ENCODE assay signal across 8 cellular contexts in genomic region chr16:47463771-47464624, GRCh38. TPM values are rescaled to one million over a fixed set of nuclear protein-coding genes. Genes with fewer than 3 reads are reported as not detected.
DNase-seq lines count a peak whose midpoint lies in the region; TF ChIP-seq lines count a peak whose summit lies in the region.
"Had no signal": no experiment of that assay in that cellular context is flagged by ENCODE, and none has a peak within 500 bp of the region (broad histone marks: within the 10 kb centered on the region; RNA-seq: fewer than 3 reads in every experiment).

No MANE protein-coding gene starts in this region.

- H3K9me2 ChIP-seq in DOHH2 (replicated peaks; ENCODE audit: control insufficient read depth, low read length) = no peaks in the 10 kb centered on the region

- no peaks in the 10 kb centered on the region for H3K9me3 ChIP-seq in DOHH2 (ENCODE audit: control insufficient read depth, insufficient read depth, low read length)
- H3K9me3 ChIP-seq in neuronal stem cell (replicated peaks in 1 of 2; ENCODE audit: control insufficient read depth in 2 of 2, insufficient read depth in 1 of 2, low read depth in 1 of 2, low read length in 2 of 2) = no peaks in the 10 kb centered on the region
- H3K9me3 ChIP-seq: ascending aorta had no signal

- H3K4ac ChIP-seq in neuronal stem cell (ENCODE audit: low read length) = no peak overlapping the region

- H2BK15ac ChIP-seq in neuronal stem cell (ENCODE audit: low read length) = no peak overlapping the region

- H3K4me1 ChIP-seq in DOHH2 (ENCODE audit: control insufficient read depth, low read length) = peaks cover 62% of the 10 kb centered on the region
- peaks cover 10 to 18% of the 10 kb centered on the region in 2 donors for H3K4me1 ChIP-seq in neuronal stem cell (ENCODE audit: control insufficient read depth in 2 of 2, insufficient read depth in 1 of 2, low read depth in 1 of 2, low read length in 2 of 2)

- no peak overlapping the region for H2AK5ac ChIP-seq in neuronal stem cell (ENCODE audit: low read depth, low read length)

- no peaks in the 10 kb centered on the region for H3K27me3 ChIP-seq in DOHH2 (ENCODE audit: control insufficient read depth, low read length)
- H3K27me3 ChIP-seq in neuronal stem cell (ENCODE audit: control insufficient read depth in 3 of 3, insufficient read depth in 3 of 3, low read depth in 1 of 3, low read length in 3 of 3) = no peaks in the 10 kb centered on the region
- H3K27me3 ChIP-seq: ascending aorta had no signal

- in situ Hi-C loops in KBM-7 (cut with MboI; ENCODE audit: low pct_unique_long_range_greater_than_20kb, low sequenced_read_pairs) = no loop called here

- H3K79me1 ChIP-seq in neuronal stem cell (ENCODE audit: low read depth, low read length) = peaks cover 6% of the 10 kb centered on the region

- peak overlapping the region; percentile 47 for H2AFZ ChIP-seq in neuronal stem cell (ENCODE audit: low read length)

- H2BK120ac ChIP-seq in neuronal stem cell (ENCODE audit: low read depth, low read length) = no peak overlapping the region

- H3K36me3 ChIP-seq in DOHH2 (ENCODE audit: control insufficient read depth, low read length) = peaks cover 49% of the 10 kb centered on the region
- H3K36me3 ChIP-seq in neuronal stem cell (replicated peaks in 1 of 2; ENCODE audit: control insufficient read depth in 2 of 2, insufficient read depth in 2 of 2, low read length in 2 of 2) = no peaks in the 10 kb centered on the region
- H3K36me3 ChIP-seq: ascending aorta had no signal

- H3K27ac ChIP-seq in DOHH2 (ENCODE audit: low read depth, low read length) (peak overlapping the region; percentile 80), neuronal stem cell (replicated peaks; ENCODE audit: low read length) (no peak overlapping the region)
- H3K27ac ChIP-seq: ascending aorta had no signal

- no peak overlapping the region for H3K9ac ChIP-seq in neuronal stem cell (ENCODE audit: low read depth, low read length, poor library complexity)

- no peak for TF ChIP-seq POLR2A in NB4 (IDR thresholded peaks at IDR 0.05; ENCODE audit: extremely low read depth, insufficient read length)

- peaks cover 91% of the 10 kb centered on the region for H3K79me2 ChIP-seq in DOHH2 (ENCODE audit: control insufficient read depth, low read length)

- no peak overlapping the region for H3K18ac ChIP-seq in neuronal stem cell (ENCODE audit: low read length)

- no peak overlapping the region for H3K14ac ChIP-seq in neuronal stem cell (ENCODE audit: low read length)

- DNase-seq in NB4 (ENCODE audit: low read depth) (peak; percentile 59), dermis blood vessel endothelial cell (peak; percentile 23), neuronal stem cell (ENCODE audit: low spot score) (no peak), NCI-H2107 treated with DMSO at 0.1 percent for 48 hours (lab: John Stamatoyannopoulos, UW; ENCODE audit: unreplicated experiment) (no peak), DMS114 treated with DMSO at 0.1 percent for 48 hours (lab: John Stamatoyannopoulos, UW; ENCODE audit: unreplicated experiment) (no peak), KBM-7 (no peak)

- H3F3A ChIP-seq in DOHH2 (ENCODE audit: control insufficient read depth, insufficient read depth) = peaks cover 17% of the 10 kb centered on the region

- H3K4me2 ChIP-seq in DOHH2 (ENCODE audit: low read length) (peak overlapping the region; percentile 87), neuronal stem cell (ENCODE audit: insufficient read depth, low read length, poor library complexity, severe bottlenecking) (no peak overlapping the region)

- peak overlapping the region; percentile 99 for H3K4me3 ChIP-seq in DOHH2 (ENCODE audit: low read length)
- peak overlapping the region; percentile 94 for H3K4me3 ChIP-seq in NB4 (ENCODE audit: low read depth, low read length)
- no peak overlapping the region for H3K4me3 ChIP-seq in neuronal stem cell (ENCODE audit: low read length in 2 of 2)
- H3K4me3 ChIP-seq: ascending aorta had no signal

- H4K8ac ChIP-seq in neuronal stem cell (ENCODE audit: low read depth, low read length) = no peak overlapping the region

- H4K91ac ChIP-seq in neuronal stem cell (ENCODE audit: low read depth, low read length, poor library complexity) = no peak overlapping the region

- WGBS in neuronal stem cell (ENCODE audit: extremely low coverage in 2 of 2, insufficient read length in 2 of 2, insufficient replicate concordance in 1 of 2), 2 donors = no CpG with 5 or more reads among the region's 11 CpGs

- no peak overlapping the region for H2BK5ac ChIP-seq in neuronal stem cell (ENCODE audit: low read length)

- H3K23ac ChIP-seq in neuronal stem cell (ENCODE audit: low read depth, low read length, poor library complexity) = no peak overlapping the region

- H2BK12ac ChIP-seq in neuronal stem cell (ENCODE audit: low read length) = no peak overlapping the region

- no peaks in the 10 kb centered on the region for H4K20me1 ChIP-seq in DOHH2 (ENCODE audit: control insufficient read depth, insufficient read depth, low read depth, low read length)

- no peak for TF ChIP-seq CTCF in DOHH2 (IDR thresholded peaks at IDR 0.05; ENCODE audit: low read depth, low read length, poor library complexity, severe bottlenecking)
- no peak for TF ChIP-seq CTCF in NB4 (IDR thresholded peaks at IDR 0.05; ENCODE audit: low read depth, low read length)

RNA-seq across cellular contexts. Expression of gene PHKB, which starts 2.9 kb away (rescaled TPM):
- 98.7 and 98.9 TPM in 2 replicates for total RNA-seq in dermis blood vessel endothelial cell
- polyA plus RNA-seq in neuronal stem cell (2013, experiment 1 of 2) = 27.6 TPM
- polyA plus RNA-seq in neuronal stem cell (2013, experiment 2 of 2) = 28.0 TPM

RNA-seq across cellular contexts. Expression of gene ITFG1, which starts 3.1 kb away (rescaled TPM):
- 50.0 and 75.4 TPM in 2 replicates for total RNA-seq in dermis blood vessel endothelial cell
- polyA plus RNA-seq in neuronal stem cell (2013, experiment 1 of 2) = 30.1 TPM
- 31.8 TPM for polyA plus RNA-seq in neuronal stem cell (2013, experiment 2 of 2)

Comparison
In these comparisons a context has a peak if more than half of its experiments do, and no peak if none do; other contexts are left out.
1. H3K4me3 ChIP-seq: peak in DOHH2 (single experiment) and NB4 (single experiment); none in neuronal stem cell (0 of 2).
2. DNase-seq: peak in NB4 (single experiment) and dermis blood vessel endothelial cell (single experiment); none in neuronal stem cell (single experiment), NCI-H2107 treated with DMSO at 0.1 percent for 48 hours (single experiment), DMS114 treated with DMSO at 0.1 percent for 48 hours (single experiment) and KBM-7 (single experiment).